1 cellular context compared by ENCODE assay signal in the genomic region with DNA sequence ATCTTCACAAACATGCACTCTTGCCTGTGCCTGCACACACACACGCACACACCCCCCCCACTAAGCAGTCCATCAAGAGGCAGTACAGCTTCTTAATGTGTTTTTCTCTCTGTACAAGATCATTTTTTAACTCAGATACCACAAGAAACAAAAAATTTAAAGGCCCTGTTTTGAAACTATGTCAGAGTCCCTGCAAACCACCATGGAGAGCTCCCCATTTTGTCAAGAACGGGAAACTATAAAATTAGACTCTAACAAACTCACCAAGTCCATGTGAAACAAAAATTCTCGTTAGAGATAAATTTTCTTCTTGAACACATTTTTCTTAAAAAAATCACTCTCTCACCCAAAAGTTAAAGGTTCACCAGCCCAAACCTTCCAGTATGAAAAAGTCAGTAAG.
TF ChIP-seq lines count a peak whose summit lies in the region.

No MANE protein-coding gene starts in this region.

TF ChIP-seq in GM12878, 131 proteins besides CTCF, POLR2A, EP300 and RAD21 (continued from another document):
- peak; percentile 37; the same call in 1 of the 2 replicates for TF ChIP-seq REST (IDR thresholded peaks at IDR 0.05; ENCODE audit: low read depth, low read length)
- no peak for TF ChIP-seq SMC3 (IDR thresholded peaks at IDR 0.05; ENCODE audit: borderline replicate concordance, low read length)
- TF ChIP-seq ATF7 (IDR thresholded peaks at IDR 0.05; ENCODE audit: low read depth), result no peak
- TF ChIP-seq, protein P1, sequence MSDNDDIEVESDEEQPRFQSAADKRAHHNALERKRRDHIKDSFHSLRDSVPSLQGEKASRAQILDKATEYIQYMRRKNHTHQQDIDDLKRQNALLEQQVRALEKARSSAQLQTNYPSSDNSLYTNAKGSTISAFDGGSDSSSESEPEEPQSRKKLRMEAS (IDR thresholded peaks at IDR 0.05; ENCODE audit: low read depth, low read length), result no peak
